In genomic region chr13:32737679-32738078, GRCh38 we compare ENCODE assay signal across 8 cellular contexts.
DNase-seq lines count a peak whose midpoint lies in the region; ATAC-seq and TF ChIP-seq lines count a peak whose summit lies in the region.

No MANE protein-coding gene starts in this region.

- H3K14ac ChIP-seq in mesenchymal stem cell (ENCODE audit: low read length in 2 of 2): no peak overlapping the region

- WGBS in mesenchymal stem cell: no CpG with 5 or more reads among the region's 1 CpG

- no peaks in the 10 kb centered on the region for H3K36me3 Mint-ChIP-seq in Calu3 (ENCODE audit: insufficient read depth, unreplicated experiment)
- H3K36me3 Mint-ChIP-seq in T-helper 17 cell (ENCODE audit: low read depth): peaks cover 2% of the 10 kb centered on the region

- peaks cover 11% of the 10 kb centered on the region for H3K79me1 ChIP-seq in mesenchymal stem cell (replicated peaks; ENCODE audit: low read length, poor library complexity, severe bottlenecking)

- H2AK5ac ChIP-seq in mesenchymal stem cell (ENCODE audit: low read length, severe bottlenecking): no peak overlapping the region

- H2BK15ac ChIP-seq in mesenchymal stem cell (ENCODE audit: low read depth, poor library complexity, severe bottlenecking): no peak overlapping the region

- no peak overlapping the region for H4K8ac ChIP-seq in mesenchymal stem cell (ENCODE audit: low read length)

- peaks cover 2 to 24% of the 10 kb centered on the region in 2 experiments for H3K36me3 ChIP-seq in mesenchymal stem cell (ENCODE audit: control insufficient read depth in 1 of 2, insufficient read depth in 2 of 2, low read depth in 1 of 2, low read length in 2 of 2)

- H3K9me3 ChIP-seq in T-helper 17 cell (ENCODE audit: control insufficient read depth, low read length, poor library complexity, severe bottlenecking): no peaks in the 10 kb centered on the region
- H3K9me3 ChIP-seq in mesenchymal stem cell (ENCODE audit: control insufficient read depth, low read length): no peaks in the 10 kb centered on the region

- H3K27ac ChIP-seq in mesenchymal stem cell (ENCODE audit: low read length, poor library complexity, severe bottlenecking): peak overlapping the region; percentile 97

- no TSS peak for BruUV-seq in Calu3 (replicated peaks; lab: Mats Ljungman, UMichigan)

- H3K27me3 ChIP-seq in mesenchymal stem cell (ENCODE audit: control insufficient read depth in 1 of 2, insufficient read depth in 1 of 2, low read length in 2 of 2): no peaks in the 10 kb centered on the region

- peak; percentile 59 for ATAC-seq in GM21515 (IDR thresholded peaks at IDR 0.05; ENCODE audit: unreplicated experiment)
- peak; percentile 6 for ATAC-seq in T-helper 17 cell
- no peak for ATAC-seq in GM21717 (IDR thresholded peaks at IDR 0.05; ENCODE audit: unreplicated experiment)

- no peak overlapping the region for H4K91ac ChIP-seq in mesenchymal stem cell (ENCODE audit: low read length)

- no peak for TF ChIP-seq CTCF in Calu3 (IDR thresholded peaks at IDR 0.05; ENCODE audit: unreplicated experiment)

- H3K27ac Mint-ChIP-seq in Calu3 (ENCODE audit: unreplicated experiment) (peak overlapping the region; percentile 83), T-helper 17 cell (peak overlapping the region; percentile 98)

- no peak overlapping the region for H2AFZ ChIP-seq in mesenchymal stem cell (ENCODE audit: low read depth, low read length)

- peak overlapping the region in 1 of 2 experiments; percentile 74 for H3K4me3 ChIP-seq in mesenchymal stem cell (ENCODE audit: insufficient read depth in 1 of 2, low read depth in 1 of 2, low read length in 2 of 2)

- peaks cover 12% of the 10 kb centered on the region for H3K4me1 Mint-ChIP-seq in Calu3 (ENCODE audit: low read depth, unreplicated experiment)
- H3K4me1 Mint-ChIP-seq in T-helper 17 cell: peaks cover 29% of the 10 kb centered on the region

- peak overlapping the region; percentile 91 for H3K9ac ChIP-seq in mesenchymal stem cell (ENCODE audit: low read length)

- intact Hi-C loops in Calu3 (cut with micrococcal nuclease; ENCODE audit: unreplicated experiment): no loop called here

- H3K4me1 ChIP-seq in mesenchymal stem cell (ENCODE audit: control insufficient read depth, insufficient read depth, low read depth, low read length): peaks cover 3% of the 10 kb centered on the region

- CTCF ChIA-PET in Calu3 (lab: Charles Lee): no interaction called here

- H2BK12ac ChIP-seq in mesenchymal stem cell (ENCODE audit: low read length in 2 of 2): no peak overlapping the region

- no peak overlapping the region for H3K4me2 ChIP-seq in mesenchymal stem cell (ENCODE audit: low read length, poor library complexity, severe bottlenecking)

- peak overlapping the region; percentile 46 for H3K4me3 Mint-ChIP-seq in Calu3 (ENCODE audit: low read depth, unreplicated experiment)
- H3K4me3 Mint-ChIP-seq in T-helper 17 cell: peak overlapping the region; percentile 87

- no peaks in the 10 kb centered on the region for H3K9me3 Mint-ChIP-seq in Calu3 (ENCODE audit: low read depth, unreplicated experiment)

- no peak overlapping the region for H3K18ac ChIP-seq in mesenchymal stem cell (ENCODE audit: low read depth in 1 of 2, low read length in 2 of 2)

- no peak overlapping the region for H2BK120ac ChIP-seq in mesenchymal stem cell (ENCODE audit: low read depth, low read length)

- DNase-seq in Calu3 (no peak), T-helper 17 cell (no peak), mesenchymal stem cell (no peak), NCI-H187 treated with DMSO at 0.1 percent for 48 hours (lab: John Stamatoyannopoulos, UW) (no peak), HUDEP-2 (lab: John Stamatoyannopoulos, UW; ENCODE audit: unreplicated experiment in 76 of 76) (no peak)
- DNase-seq in effector CD8-positive, alpha-beta T cell (lab: John Stamatoyannopoulos, UW): no peak

- no peak overlapping the region for H3K23ac ChIP-seq in mesenchymal stem cell (ENCODE audit: low read length in 2 of 2)

- H3K27me3 Mint-ChIP-seq in Calu3 (ENCODE audit: unreplicated experiment) (no peaks in the 10 kb centered on the region), T-helper 17 cell (no peaks in the 10 kb centered on the region)

- no peak overlapping the region for H2BK5ac ChIP-seq in mesenchymal stem cell (ENCODE audit: low read depth, low read length, poor library complexity, severe bottlenecking)

- no peak overlapping the region for H3K4ac ChIP-seq in mesenchymal stem cell (ENCODE audit: low read depth in 1 of 2, low read length in 2 of 2)
